ENCODE assay signal across 28 cellular contexts in the genomic region with DNA sequence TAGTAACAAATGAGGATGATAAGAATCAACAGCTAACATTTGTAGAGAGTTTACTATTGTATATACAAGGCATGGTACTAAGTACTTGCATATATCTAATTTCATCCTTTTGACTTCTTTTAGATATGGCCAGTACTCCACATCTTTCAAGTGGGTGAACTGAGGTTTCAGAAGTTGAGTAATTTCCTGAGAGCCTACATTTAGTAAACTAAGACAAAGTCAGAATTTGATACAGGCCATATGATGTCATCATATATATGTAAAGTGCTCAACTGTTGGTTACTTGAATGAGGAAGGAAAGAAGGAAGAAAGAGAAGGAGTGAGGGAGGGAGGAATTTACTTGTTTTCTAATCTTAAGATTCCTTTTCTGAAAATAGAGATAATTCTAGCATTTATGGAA. TPM values are rescaled to one million over a fixed set of nuclear protein-coding genes. Genes with fewer than 3 reads are reported as not detected.
DNase-seq lines count a peak whose midpoint lies in the region; ATAC-seq, FAIRE-seq and TF ChIP-seq lines count a peak whose summit lies in the region.
"Had no signal": no experiment of that assay in that cellular context is flagged by ENCODE, and none has a peak within 500 bp of the region (broad histone marks: within the 10 kb centered on the region; RNA-seq: fewer than 3 reads in every experiment).

No MANE protein-coding gene starts in this region.

- no peaks in the 10 kb centered on the region for H3K36me3 ChIP-seq in pancreas

- no peak overlapping the region for H3K27ac ChIP-seq in pancreas

- peaks cover 12% of the 10 kb centered on the region for H3K27me3 Mint-ChIP-seq in activated T-helper 17 cell treated with anti-CD3 and anti-CD28 coated beads, Interleukin-2, amount 50 U/mL, for 72 hours
- H3K27me3 Mint-ChIP-seq: IgD-negative memory B cell had no signal

- H3K4me1 ChIP-seq in pancreas: no peaks in the 10 kb centered on the region

- no peak for FAIRE-seq in pancreas (lab: Jason Lieb, UNC)
- FAIRE-seq: G401.6, GM18507, GM19239, H1, HTR-8/SVneo had no signal

- H3K27me3 ChIP-seq in pancreas: no peaks in the 10 kb centered on the region

- H3K4me1 Mint-ChIP-seq in activated T-helper 17 cell treated with anti-CD3 and anti-CD28 coated beads, Interleukin-2, amount 50 U/mL, for 72 hours: no peaks in the 10 kb centered on the region

- ATAC-seq in GM19351 (IDR thresholded peaks at IDR 0.05; ENCODE audit: unreplicated experiment) (peak; percentile 59), HG03565 (IDR thresholded peaks at IDR 0.05; ENCODE audit: unreplicated experiment) (peak; percentile 74), pancreas (no peak), HG02588 (IDR thresholded peaks at IDR 0.05; ENCODE audit: unreplicated experiment) (no peak)
- peak; percentile 31 for ATAC-seq in activated T-helper 17 cell treated with anti-CD3 and anti-CD28 coated beads, Interleukin-2, amount 50 U/mL, for 72 hours (replicated peaks)
- ATAC-seq: CD8-positive, alpha-beta T cell; Panc1 had no signal

- TF ChIP-seq CTCF in pancreas (IDR thresholded peaks at IDR 0.05): no peak

- H3K4me3 ChIP-seq in pancreas: no peak overlapping the region

- peaks cover 11% of the 10 kb centered on the region for H3K9me3 Mint-ChIP-seq in activated T-helper 17 cell treated with anti-CD3 and anti-CD28 coated beads, Interleukin-2, amount 50 U/mL, for 72 hours
- H3K9me3 Mint-ChIP-seq: CD8-positive, alpha-beta T cell had no signal

- H3K4me3 Mint-ChIP-seq in activated T-helper 17 cell treated with anti-CD3 and anti-CD28 coated beads, Interleukin-2, amount 50 U/mL, for 72 hours: no peak overlapping the region
- H3K4me3 Mint-ChIP-seq: CD8-positive, alpha-beta T cell; IgD-negative memory B cell had no signal

- intact Hi-C loops in pancreas (cut with DNase I): no loop called here

- no peaks in the 10 kb centered on the region for H3K9me3 ChIP-seq in pancreas
- H3K9me3 ChIP-seq: SK-N-SH had no signal

- H3K27ac Mint-ChIP-seq in activated T-helper 17 cell treated with anti-CD3 and anti-CD28 coated beads, Interleukin-2, amount 50 U/mL, for 72 hours: no peak overlapping the region
- H3K27ac Mint-ChIP-seq: CD8-positive, alpha-beta T cell had no signal

- TF ChIP-seq POLR2A in erythroblast (IDR thresholded peaks at IDR 0.05; ENCODE audit: low read length): no peak

- no peaks in the 10 kb centered on the region for H3K36me3 Mint-ChIP-seq in activated T-helper 17 cell treated with anti-CD3 and anti-CD28 coated beads, Interleukin-2, amount 50 U/mL, for 72 hours (ENCODE audit: low read depth)
- H3K36me3 Mint-ChIP-seq: CD8-positive, alpha-beta T cell; IgD-negative memory B cell had no signal

- DNase-seq in fibroblast of peridontal ligament (ENCODE audit: extremely low read depth) (peak; percentile 38), pancreas (no peak), erythroblast (lab: John Stamatoyannopoulos, UW) (no peak)
- no peak for DNase-seq in activated naive CD4-positive, alpha-beta T cell treated with anti-CD3 and anti-CD28 coated beads, Interleukin-2, amount 50 U/mL, for 16 hours
- DNase-seq: ACHN; C1 segment of cervical spinal cord; Calu3; CD8-positive, alpha-beta T cell; DMS153; MV-4-11; NCI-H1105 treated with DMSO at 0.1 percent for 48 hours; NCI-H1694; NCI-H2081; NCI-H446 treated with DMSO at 0.1 percent for 48 hours; NCI-H526 treated with DMSO at 0.1 percent for 48 hours; SIG-M5; SK-N-SH had no signal

RNA-seq across cellular contexts. Expression of a gene that starts 52.8 kb away (rescaled TPM):
- total RNA-seq in activated T-helper 17 cell treated with anti-CD3 and anti-CD28 coated beads, Interleukin-2, amount 50 U/mL, for 72 hours: not detected
- under 1 TPM in 3 of 6 donors, not detected in 3; 0.04 to 0.22 (median 0.06) TPM for total RNA-seq in pancreas
- polyA plus RNA-seq in pancreas: under 1 TPM; 0.04 to 0.05 TPM
- total RNA-seq: Calu3; CD8-positive, alpha-beta T cell had no signal
- polyA plus RNA-seq: IgD-negative memory B cell had no signal

Comparison
In these comparisons a context has a peak if more than half of its experiments do, and no peak if none do; other contexts are left out.
1. ATAC-seq: peak in GM19351 (single experiment), HG03565 (single experiment) and activated T-helper 17 cell treated with anti-CD3 and anti-CD28 coated beads, Interleukin-2, amount 50 U/mL, for 72 hours (single experiment); none in pancreas (0 of 4) and HG02588 (single experiment).